ENCODE assay signal across 1 cellular context in the genomic region with DNA sequence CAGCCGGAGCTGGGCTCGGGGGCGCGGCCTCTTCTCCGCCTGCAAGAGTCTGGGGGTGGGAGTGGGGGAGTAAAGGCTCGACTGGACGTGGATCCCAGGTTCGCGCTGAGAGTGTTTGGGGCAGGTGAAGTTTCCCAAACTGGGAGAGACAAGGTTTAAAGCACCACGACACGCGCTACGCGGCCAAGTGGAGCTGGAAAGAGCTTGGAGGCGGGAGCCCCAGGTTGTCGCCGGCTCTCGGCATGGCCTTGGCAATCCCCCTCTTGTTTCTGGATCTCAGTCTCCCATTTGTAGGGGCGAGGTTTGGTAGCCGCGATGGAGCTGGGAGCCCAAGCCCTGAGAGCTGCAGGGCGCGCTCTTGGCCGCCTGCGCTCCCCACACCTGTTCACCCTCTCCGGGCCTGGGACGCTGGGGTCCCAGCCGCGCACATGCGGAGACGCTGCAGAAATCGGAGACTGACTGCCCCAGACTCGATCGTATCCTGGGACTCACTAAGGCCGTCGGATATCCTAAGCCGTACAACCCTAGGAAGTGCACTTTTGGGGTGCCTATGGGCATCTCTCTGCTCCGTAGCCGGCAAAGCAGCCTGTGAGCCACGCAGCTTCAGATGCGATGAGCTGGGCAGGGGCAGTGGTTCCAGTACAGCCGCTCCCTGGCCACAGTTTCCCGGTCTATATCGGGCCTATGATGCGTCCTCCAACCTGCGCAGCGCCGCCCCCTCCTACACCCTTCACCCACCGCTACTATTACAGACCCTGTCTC.
TF ChIP-seq lines count a peak whose summit lies in the region.

No MANE protein-coding gene starts in this region.

TF ChIP-seq in HEK293, 187 proteins besides CTCF, POLR2A, EP300 and RAD21 (continued from another document):
- TF ChIP-seq, protein P1, sequence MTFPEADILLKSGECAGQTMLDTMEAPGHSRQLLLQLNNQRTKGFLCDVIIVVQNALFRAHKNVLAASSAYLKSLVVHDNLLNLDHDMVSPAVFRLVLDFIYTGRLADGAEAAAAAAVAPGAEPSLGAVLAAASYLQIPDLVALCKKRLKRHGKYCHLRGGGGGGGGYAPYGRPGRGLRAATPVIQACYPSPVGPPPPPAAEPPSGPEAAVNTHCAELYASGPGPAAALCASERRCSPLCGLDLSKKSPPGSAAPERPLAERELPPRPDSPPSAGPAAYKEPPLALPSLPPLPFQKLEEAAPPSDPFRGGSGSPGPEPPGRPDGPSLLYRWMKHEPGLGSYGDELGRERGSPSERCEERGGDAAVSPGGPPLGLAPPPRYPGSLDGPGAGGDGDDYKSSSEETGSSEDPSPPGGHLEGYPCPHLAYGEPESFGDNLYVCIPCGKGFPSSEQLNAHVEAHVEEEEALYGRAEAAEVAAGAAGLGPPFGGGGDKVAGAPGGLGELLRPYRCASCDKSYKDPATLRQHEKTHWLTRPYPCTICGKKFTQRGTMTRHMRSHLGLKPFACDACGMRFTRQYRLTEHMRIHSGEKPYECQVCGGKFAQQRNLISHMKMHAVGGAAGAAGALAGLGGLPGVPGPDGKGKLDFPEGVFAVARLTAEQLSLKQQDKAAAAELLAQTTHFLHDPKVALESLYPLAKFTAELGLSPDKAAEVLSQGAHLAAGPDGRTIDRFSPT (tag by site-specific recombination; IDR thresholded peaks at IDR 0.05), result peak; percentile 51; the same call in 1 of the 2 replicates
- TF ChIP-seq, protein P2, sequence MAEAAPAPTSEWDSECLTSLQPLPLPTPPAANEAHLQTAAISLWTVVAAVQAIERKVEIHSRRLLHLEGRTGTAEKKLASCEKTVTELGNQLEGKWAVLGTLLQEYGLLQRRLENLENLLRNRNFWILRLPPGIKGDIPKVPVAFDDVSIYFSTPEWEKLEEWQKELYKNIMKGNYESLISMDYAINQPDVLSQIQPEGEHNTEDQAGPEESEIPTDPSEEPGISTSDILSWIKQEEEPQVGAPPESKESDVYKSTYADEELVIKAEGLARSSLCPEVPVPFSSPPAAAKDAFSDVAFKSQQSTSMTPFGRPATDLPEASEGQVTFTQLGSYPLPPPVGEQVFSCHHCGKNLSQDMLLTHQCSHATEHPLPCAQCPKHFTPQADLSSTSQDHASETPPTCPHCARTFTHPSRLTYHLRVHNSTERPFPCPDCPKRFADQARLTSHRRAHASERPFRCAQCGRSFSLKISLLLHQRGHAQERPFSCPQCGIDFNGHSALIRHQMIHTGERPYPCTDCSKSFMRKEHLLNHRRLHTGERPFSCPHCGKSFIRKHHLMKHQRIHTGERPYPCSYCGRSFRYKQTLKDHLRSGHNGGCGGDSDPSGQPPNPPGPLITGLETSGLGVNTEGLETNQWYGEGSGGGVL (tag by site-specific recombination; IDR thresholded peaks at IDR 0.05), result peak; percentile 33; the same call in 1 of the 2 replicates
- TF ChIP-seq ZFHX2 (tag by site-specific recombination; conservative IDR thresholded peaks at IDR 0.05) (peak; percentile 71), GLIS1 (tag by site-specific recombination; IDR thresholded peaks at IDR 0.05) (no peak), EGR2 (tag by site-specific recombination; IDR thresholded peaks at IDR 0.05; ENCODE audit: low read depth) (0 out of 2 replicates have a peak, but pooled peaks have one; percentile 40)
- TF ChIP-seq, protein P3, sequence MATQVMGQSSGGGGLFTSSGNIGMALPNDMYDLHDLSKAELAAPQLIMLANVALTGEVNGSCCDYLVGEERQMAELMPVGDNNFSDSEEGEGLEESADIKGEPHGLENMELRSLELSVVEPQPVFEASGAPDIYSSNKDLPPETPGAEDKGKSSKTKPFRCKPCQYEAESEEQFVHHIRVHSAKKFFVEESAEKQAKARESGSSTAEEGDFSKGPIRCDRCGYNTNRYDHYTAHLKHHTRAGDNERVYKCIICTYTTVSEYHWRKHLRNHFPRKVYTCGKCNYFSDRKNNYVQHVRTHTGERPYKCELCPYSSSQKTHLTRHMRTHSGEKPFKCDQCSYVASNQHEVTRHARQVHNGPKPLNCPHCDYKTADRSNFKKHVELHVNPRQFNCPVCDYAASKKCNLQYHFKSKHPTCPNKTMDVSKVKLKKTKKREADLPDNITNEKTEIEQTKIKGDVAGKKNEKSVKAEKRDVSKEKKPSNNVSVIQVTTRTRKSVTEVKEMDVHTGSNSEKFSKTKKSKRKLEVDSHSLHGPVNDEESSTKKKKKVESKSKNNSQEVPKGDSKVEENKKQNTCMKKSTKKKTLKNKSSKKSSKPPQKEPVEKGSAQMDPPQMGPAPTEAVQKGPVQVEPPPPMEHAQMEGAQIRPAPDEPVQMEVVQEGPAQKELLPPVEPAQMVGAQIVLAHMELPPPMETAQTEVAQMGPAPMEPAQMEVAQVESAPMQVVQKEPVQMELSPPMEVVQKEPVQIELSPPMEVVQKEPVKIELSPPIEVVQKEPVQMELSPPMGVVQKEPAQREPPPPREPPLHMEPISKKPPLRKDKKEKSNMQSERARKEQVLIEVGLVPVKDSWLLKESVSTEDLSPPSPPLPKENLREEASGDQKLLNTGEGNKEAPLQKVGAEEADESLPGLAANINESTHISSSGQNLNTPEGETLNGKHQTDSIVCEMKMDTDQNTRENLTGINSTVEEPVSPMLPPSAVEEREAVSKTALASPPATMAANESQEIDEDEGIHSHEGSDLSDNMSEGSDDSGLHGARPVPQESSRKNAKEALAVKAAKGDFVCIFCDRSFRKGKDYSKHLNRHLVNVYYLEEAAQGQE (tag by site-specific recombination; IDR thresholded peaks at IDR 0.05), result no peak
